Comparison of ENCODE assay signal across 21 cellular contexts in the genomic region with DNA sequence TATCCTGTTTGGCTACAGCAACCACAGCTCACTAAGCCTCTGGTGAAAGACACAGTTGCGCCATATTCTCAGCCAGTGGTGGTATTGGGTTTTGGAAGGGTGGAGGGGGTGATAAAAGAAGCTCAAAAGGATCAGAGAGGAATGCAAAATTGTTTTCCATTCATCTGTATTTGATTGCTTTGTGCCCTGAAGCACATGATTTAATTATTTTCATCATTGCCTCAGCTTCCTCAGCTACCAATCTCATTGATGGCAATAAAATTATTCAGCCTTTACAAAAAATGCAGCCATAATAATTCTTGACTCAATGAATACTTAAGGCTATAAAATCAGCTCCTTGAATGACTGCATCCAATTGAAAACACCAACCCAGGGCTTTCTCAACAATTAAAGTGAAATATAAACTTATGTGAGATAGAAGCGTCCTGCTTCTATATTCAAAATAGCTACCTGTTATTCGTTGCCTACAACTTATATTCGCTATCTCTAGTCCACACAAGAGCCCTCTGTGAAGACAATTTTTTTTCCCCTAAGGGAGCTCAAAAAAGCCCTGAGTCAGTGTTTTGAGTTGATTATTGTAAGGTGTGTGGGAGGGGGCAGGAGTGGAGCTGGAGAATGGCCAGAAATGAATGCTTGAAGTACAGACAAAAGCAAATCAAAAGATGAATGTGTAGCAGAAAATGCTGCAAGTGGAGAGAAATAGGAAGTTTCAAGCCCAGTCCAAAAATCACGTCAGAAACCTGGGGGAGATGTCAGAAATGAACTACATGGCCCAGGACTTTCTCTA.
"Had no signal": no experiment of that assay in that cellular context is flagged by ENCODE, and none has a peak within 500 bp of the region (broad histone marks: within the 10 kb centered on the region; RNA-seq: fewer than 3 reads in every experiment).

No MANE protein-coding gene starts in this region.

- H3K27me3 Mint-ChIP-seq: activated naive CD8-positive, alpha-beta T cell treated with anti-CD3 and anti-CD28 coated beads for 36 hours; dendritic cell treated with granulocyte-macrophage colony-stimulating factor and Interleukin-4, amounts not matched to agents 40 ng/mL and 50 ng/mL, for 4 days had no signal

- H3K9me3 ChIP-seq: left lung, lower lobe of right lung, upper lobe of left lung, vagina had no signal

- H3K4me3 Mint-ChIP-seq: activated naive CD4-positive, alpha-beta T cell treated with anti-CD3 and anti-CD28 coated beads for 36 hours; activated naive CD8-positive, alpha-beta T cell treated with anti-CD3 and anti-CD28 coated beads for 36 hours; activated T-helper 1 cell treated with anti-CD3 and anti-CD28 coated beads, Interleukin-12 subunit alpha, Interleukin-12 subunit beta, Interleukin-2, Interleukin-4 antibody, amounts not matched to agents 30 ng/mL and 10 ng/mL and 1 ng/mL, durations not matched to agents 14 hours and 24 hours and 36 hours; dendritic cell treated with granulocyte-macrophage colony-stimulating factor and Interleukin-4, amounts not matched to agents 40 ng/mL and 50 ng/mL, for 4 days; endodermal cell; T-helper 2 cell treated with Interferon-gamma antibody and Interleukin-4, amounts not matched to agents 5 μg/mL and 100 μg/mL, for 36 hours had no signal

- H3K36me3 ChIP-seq: left lung, lower lobe of right lung, upper lobe of left lung, vagina had no signal

- H3K27ac Mint-ChIP-seq: activated naive CD4-positive, alpha-beta T cell treated with anti-CD3 and anti-CD28 coated beads for 36 hours; activated naive CD8-positive, alpha-beta T cell treated with anti-CD3 and anti-CD28 coated beads for 36 hours; activated T-helper 1 cell treated with anti-CD3 and anti-CD28 coated beads, Interleukin-12 subunit alpha, Interleukin-12 subunit beta, Interleukin-2, Interleukin-4 antibody, amounts not matched to agents 30 ng/mL and 10 ng/mL and 1 ng/mL, durations not matched to agents 14 hours and 24 hours and 36 hours; dendritic cell treated with granulocyte-macrophage colony-stimulating factor and Interleukin-4, amounts not matched to agents 40 ng/mL and 50 ng/mL, for 4 days; endodermal cell; T-helper 2 cell treated with Interferon-gamma antibody and Interleukin-4, amounts not matched to agents 5 μg/mL and 100 μg/mL, for 36 hours had no signal

- H3K9me3 Mint-ChIP-seq: activated naive CD4-positive, alpha-beta T cell treated with anti-CD3 and anti-CD28 coated beads for 36 hours; activated naive CD8-positive, alpha-beta T cell treated with anti-CD3 and anti-CD28 coated beads for 36 hours; activated T-helper 1 cell treated with anti-CD3 and anti-CD28 coated beads, Interleukin-12 subunit alpha, Interleukin-12 subunit beta, Interleukin-2, Interleukin-4 antibody, amounts not matched to agents 30 ng/mL and 10 ng/mL and 1 ng/mL, durations not matched to agents 14 hours and 24 hours and 36 hours; dendritic cell treated with granulocyte-macrophage colony-stimulating factor and Interleukin-4, amounts not matched to agents 40 ng/mL and 50 ng/mL, for 4 days; T-helper 2 cell treated with Interferon-gamma antibody and Interleukin-4, amounts not matched to agents 5 μg/mL and 100 μg/mL, for 36 hours had no signal

- H3K27ac ChIP-seq: left lung, lower lobe of right lung, skin epidermis, upper lobe of left lung, vagina had no signal

- H3K4me3 ChIP-seq: left lung, lower lobe of right lung, skin epidermis, upper lobe of left lung, vagina had no signal

- H3K36me3 Mint-ChIP-seq: activated naive CD8-positive, alpha-beta T cell treated with anti-CD3 and anti-CD28 coated beads for 36 hours had no signal

- DNase-seq: activated CD4-positive, alpha-beta T cell treated with anti-CD3 and anti-CD28 coated beads for 4 hours; activated CD4-positive, alpha-beta T cell treated with anti-CD3 and anti-CD28 coated beads, Interleukin-2, amount 50 U/mL, for 4 hours; activated effector memory CD4-positive, alpha-beta T cell treated with anti-CD3 and anti-CD28 coated beads, Interleukin-2, amount 50 U/mL, for 16 hours; activated naive CD4-positive, alpha-beta T cell treated with anti-CD3 and anti-CD28 coated beads for 36 hours; activated naive CD8-positive, alpha-beta T cell treated with anti-CD3 and anti-CD28 coated beads for 36 hours; amniotic stem cell; caudate nucleus; endodermal cell; kidney glomerular epithelial cell; left lung; lower lobe of right lung; stimulated activated CD4-positive, alpha-beta T cell treated with anti-CD3 and anti-CD28 coated beads, Interleukin-12 subunit alpha, Interleukin-12 subunit beta, amount 100 ng/mL, for 4 hours; stimulated activated CD4-positive, alpha-beta T cell treated with anti-CD3 and anti-CD28 coated beads, Interleukin-4, amount 100 ng/mL, for 1 hour; stimulated activated naive CD8-positive, alpha-beta T cell treated with anti-CD3 and anti-CD28 coated beads, Interleukin-15, Interleukin-2, amounts not matched to agents 100 U/mL and 50 U/mL, for 24 hours; T-helper 1 cell; upper lobe of left lung had no signal

- H3K4me1 Mint-ChIP-seq: activated naive CD8-positive, alpha-beta T cell treated with anti-CD3 and anti-CD28 coated beads for 36 hours had no signal
